22 cellular contexts compared by ENCODE assay signal in genomic region chr11:2471804-2472096, GRCh38. TPM values are rescaled to one million over a fixed set of nuclear protein-coding genes. Genes with fewer than 3 reads are reported as not detected.
DNase-seq lines count a peak whose midpoint lies in the region; ATAC-seq and TF ChIP-seq lines count a peak whose summit lies in the region.
"Had no signal": no experiment of that assay in that cellular context is flagged by ENCODE, and none has a peak within 500 bp of the region (broad histone marks: within the 10 kb centered on the region; RNA-seq: fewer than 3 reads in every experiment).

No MANE protein-coding gene starts in this region.

- DNase-seq in activated CD8-positive, alpha-beta memory T cell treated with anti-CD3 and anti-CD28 coated beads for 24 hours = peak; percentile 9
- DNase-seq in activated CD8-positive, alpha-beta memory T cell treated with anti-CD3 and anti-CD28 coated beads, Interleukin-2, amount 10 ng/mL, durations not matched to agents 7 days and 5 days = no peak
- DNase-seq in neural progenitor cell (ENCODE audit: low spot score) = no peak
- DNase-seq in trophoblast cell = no peak
- DNase-seq in Kasumi-1 (lab: John Stamatoyannopoulos, UW) = no peak
- DNase-seq in GDM1 (lab: John Stamatoyannopoulos, UW) = no peak
- DNase-seq: AML-193; CD4-positive, alpha-beta memory T cell; DMS153; DMS79; GF-D8; H9; IMR-90 had no signal

- H3K27me3 Mint-ChIP-seq in activated CD8-positive, alpha-beta memory T cell treated with anti-CD3 and anti-CD28 coated beads, Interleukin-2, amount 10 ng/mL, durations not matched to agents 7 days and 5 days = peaks cover 22% of the 10 kb centered on the region
- H3K27me3 Mint-ChIP-seq in neural progenitor cell (ENCODE audit: insufficient read depth, low read depth) = peaks cover 16% of the 10 kb centered on the region
- H3K27me3 Mint-ChIP-seq: CD4-positive, alpha-beta memory T cell had no signal

- H2AFZ ChIP-seq in neural progenitor cell (replicated peaks) = no peak overlapping the region
- no peak overlapping the region for H2AFZ ChIP-seq in trophoblast cell (ENCODE audit: insufficient read depth, low read length, poor library complexity)

- H2AK5ac ChIP-seq in trophoblast cell (ENCODE audit: low read length) = no peak overlapping the region

- H3K4me3 ChIP-seq in HEK293 (ENCODE audit: low read depth, low read length) = no peak overlapping the region
- H3K4me3 ChIP-seq in neural progenitor cell = no peak overlapping the region
- peak overlapping the region; percentile 34 for H3K4me3 ChIP-seq in trophoblast cell (ENCODE audit: low read depth, low read length)
- H3K4me3 ChIP-seq: A549, GM12878 had no signal

- H3K9me3 ChIP-seq in HEK293 (ENCODE audit: control insufficient read depth, insufficient read depth, low read depth, low read length) = no peaks in the 10 kb centered on the region
- H3K9me3 ChIP-seq in neural progenitor cell (ENCODE audit: low read depth) = no peaks in the 10 kb centered on the region
- H3K9me3 ChIP-seq in trophoblast cell (ENCODE audit: insufficient read depth, low read depth, low read length) = peaks cover 9% of the 10 kb centered on the region
- H3K9me3 ChIP-seq: A549 had no signal

- no peak overlapping the region for H2BK5ac ChIP-seq in trophoblast cell (ENCODE audit: low read depth, low read length, poor library complexity)

- H3K79me2 ChIP-seq in neural progenitor cell (ENCODE audit: low read depth) (no peaks in the 10 kb centered on the region), trophoblast cell (ENCODE audit: control insufficient read depth, insufficient read depth, low read length, poor library complexity) (no peaks in the 10 kb centered on the region)

- peaks cover 19% of the 10 kb centered on the region for H3K4me1 Mint-ChIP-seq in activated CD8-positive, alpha-beta memory T cell treated with anti-CD3 and anti-CD28 coated beads, Interleukin-2, amount 10 ng/mL, durations not matched to agents 7 days and 5 days
- peaks cover 3% of the 10 kb centered on the region for H3K4me1 Mint-ChIP-seq in neural progenitor cell
- H3K4me1 Mint-ChIP-seq: H9 had no signal

- H2BK12ac ChIP-seq in trophoblast cell (ENCODE audit: low read length) = no peak overlapping the region

- H3K14ac ChIP-seq in trophoblast cell (ENCODE audit: low read length) = no peak overlapping the region

- no peak overlapping the region for H3K4ac ChIP-seq in trophoblast cell (ENCODE audit: low read depth, low read length)

- H3K79me1 ChIP-seq in trophoblast cell (ENCODE audit: low read length) = no peaks in the 10 kb centered on the region

- H2BK120ac ChIP-seq in trophoblast cell (ENCODE audit: insufficient read depth, low read length, poor library complexity) = no peak overlapping the region

- POLR2A ChIA-PET in HEK293 (lab: Yijun Ruan, JAX) = no interaction called here

- H3K18ac ChIP-seq in trophoblast cell (ENCODE audit: low read length) = no peak overlapping the region

- H3K27me3 ChIP-seq in neural progenitor cell (peaks cover 84% of the 10 kb centered on the region), trophoblast cell (ENCODE audit: insufficient read depth, low read length) (no peaks in the 10 kb centered on the region)

- no peaks in the 10 kb centered on the region for H3K36me3 Mint-ChIP-seq in activated CD8-positive, alpha-beta memory T cell treated with anti-CD3 and anti-CD28 coated beads, Interleukin-2, amount 10 ng/mL, durations not matched to agents 7 days and 5 days
- H3K36me3 Mint-ChIP-seq in neural progenitor cell = no peaks in the 10 kb centered on the region

- TF ChIP-seq CTCF in HEK293 (tag by site-specific recombination; IDR thresholded peaks at IDR 0.05) (no peak), neural progenitor cell (IDR thresholded peaks at IDR 0.05) (no peak)

- H3K36me3 ChIP-seq in HEK293 (ENCODE audit: control insufficient read depth in 2 of 2, insufficient read depth in 1 of 2, low read length in 2 of 2) (no peaks in the 10 kb centered on the region), neural progenitor cell (no peaks in the 10 kb centered on the region), trophoblast cell (ENCODE audit: control insufficient read depth in 1 of 2, insufficient read depth in 2 of 2, low read length in 2 of 2) (no peaks in the 10 kb centered on the region)

- H3K9ac ChIP-seq in neural progenitor cell (no peak overlapping the region), trophoblast cell (ENCODE audit: low read length) (peak overlapping the region; percentile 27)

- no peaks in the 10 kb centered on the region for H4K20me1 ChIP-seq in neural progenitor cell (ENCODE audit: low read depth)

- H3K4me3 Mint-ChIP-seq in activated CD8-positive, alpha-beta memory T cell treated with anti-CD3 and anti-CD28 coated beads, Interleukin-2, amount 10 ng/mL, durations not matched to agents 7 days and 5 days = no peak overlapping the region
- H3K4me3 Mint-ChIP-seq in neural progenitor cell = peak overlapping the region; percentile 8
- H3K4me3 Mint-ChIP-seq: CD4-positive, alpha-beta memory T cell; H9 had no signal

- ATAC-seq in activated CD8-positive, alpha-beta memory T cell treated with anti-CD3 and anti-CD28 coated beads, Interleukin-2, amount 10 ng/mL, durations not matched to agents 7 days and 5 days = no peak
- no peak for ATAC-seq in HG03520 (IDR thresholded peaks at IDR 0.05; ENCODE audit: unreplicated experiment)
- ATAC-seq: A549, GM12878 had no signal

- no peak overlapping the region for H4K12ac ChIP-seq in trophoblast cell (ENCODE audit: low read depth, low read length)

- H3K23ac ChIP-seq in trophoblast cell (ENCODE audit: low read length) = peak overlapping the region; percentile 23

- H3K27ac Mint-ChIP-seq in activated CD8-positive, alpha-beta memory T cell treated with anti-CD3 and anti-CD28 coated beads, Interleukin-2, amount 10 ng/mL, durations not matched to agents 7 days and 5 days = no peak overlapping the region
- H3K27ac Mint-ChIP-seq in neural progenitor cell = no peak overlapping the region
- H3K27ac Mint-ChIP-seq: H9 had no signal

- no peaks in the 10 kb centered on the region for H3K9me3 Mint-ChIP-seq in activated CD8-positive, alpha-beta memory T cell treated with anti-CD3 and anti-CD28 coated beads, Interleukin-2, amount 10 ng/mL, durations not matched to agents 7 days and 5 days (ENCODE audit: low read depth)
- peaks cover under 1% of the 10 kb centered on the region for H3K9me3 Mint-ChIP-seq in neural progenitor cell
- H3K9me3 Mint-ChIP-seq: CD4-positive, alpha-beta memory T cell; H9 had no signal

- H3K4me1 ChIP-seq in HEK293 (ENCODE audit: control insufficient read depth, insufficient read depth, low read length) = no peaks in the 10 kb centered on the region
- H3K4me1 ChIP-seq in neural progenitor cell = no peaks in the 10 kb centered on the region
- no peaks in the 10 kb centered on the region for H3K4me1 ChIP-seq in trophoblast cell (ENCODE audit: control insufficient read depth in 1 of 2, insufficient read depth in 2 of 2, low read length in 2 of 2)
- H3K4me1 ChIP-seq: A549 had no signal

- H3F3A ChIP-seq in neural progenitor cell (ENCODE audit: low read depth) = no peaks in the 10 kb centered on the region

- no CpG with 5 or more reads among the region's 6 CpGs for WGBS in trophoblast cell (ENCODE audit: extremely low coverage, insufficient coverage, insufficient read length)

- CTCF ChIA-PET in activated CD8-positive, alpha-beta memory T cell treated with anti-CD3 and anti-CD28 coated beads, Interleukin-2, amount 10 ng/mL, durations not matched to agents 7 days and 5 days (lab: Charles Lee) = no interaction called here
- CTCF ChIA-PET in HEK293 (lab: Yijun Ruan, JAX) = no interaction called here

- no peak overlapping the region for H4K8ac ChIP-seq in trophoblast cell (ENCODE audit: low read depth, low read length)

- H4K91ac ChIP-seq in trophoblast cell (ENCODE audit: low read depth, low read length) = no peak overlapping the region

- H3K27ac ChIP-seq in HEK293 (ENCODE audit: extremely low read depth, low read depth, low read length) = no peak overlapping the region
- no peak overlapping the region for H3K27ac ChIP-seq in neural progenitor cell
- H3K27ac ChIP-seq in trophoblast cell (ENCODE audit: low read depth, low read length) = no peak overlapping the region
- H3K27ac ChIP-seq: 22Rv1, A549, C4-2B had no signal

- H3K4me2 ChIP-seq in neural progenitor cell (no peak overlapping the region), trophoblast cell (ENCODE audit: low read length) (no peak overlapping the region)
- H3K4me2 ChIP-seq: A549 had no signal

TF ChIP-seq in HEK293, 187 proteins besides CTCF, POLR2A, EP300 and RAD21:
- no peak for TF ChIP-seq ZBTB44 (tag by site-specific recombination; IDR thresholded peaks at IDR 0.05)
- TF ChIP-seq ZSCAN4 (tag by site-specific recombination; IDR thresholded peaks at IDR 0.05) = peak; percentile 57; the same call in 1 of the 2 replicates
TF ChIP-seq in HEK293: peak in this region for 1.

RNA-seq across cellular contexts. Expression of gene KCNQ1, which starts 26.9 kb away (rescaled TPM):
- 1 to 10 TPM; 4.3 to 9.2 TPM for total RNA-seq in activated CD8-positive, alpha-beta memory T cell treated with anti-CD3 and anti-CD28 coated beads, Interleukin-2, amount 10 ng/mL, durations not matched to agents 7 days and 5 days
- total RNA-seq in neural progenitor cell (ENCODE audit: low replicate concordance) = 0.11 and 0.99 TPM in 2 replicates
- 0.53 and 0.64 TPM in 2 replicates for polyA plus RNA-seq in trophoblast cell (2013)
- total RNA-seq: Daoy, IMR-90 had no signal
- polyA plus RNA-seq: BJ had no signal

RNA-seq across cellular contexts. Expression of gene TRPM5, which starts 27.4 kb away (rescaled TPM):
- total RNA-seq in activated CD8-positive, alpha-beta memory T cell treated with anti-CD3 and anti-CD28 coated beads, Interleukin-2, amount 10 ng/mL, durations not matched to agents 7 days and 5 days = not detected
- total RNA-seq in neural progenitor cell (ENCODE audit: low replicate concordance) = 0.34 TPM in 1 of 2 replicates, not detected in the other
- 0.03 and 0.04 TPM in 2 replicates for polyA plus RNA-seq in trophoblast cell (2013)
- total RNA-seq: GM12878, H1, IMR-90 had no signal
- polyA plus RNA-seq: A549; BJ; CD4-positive, alpha-beta memory T cell; GM12878; IMR-90 had no signal
